ENCODE assay signal across 9 cellular contexts in the genomic region with DNA sequence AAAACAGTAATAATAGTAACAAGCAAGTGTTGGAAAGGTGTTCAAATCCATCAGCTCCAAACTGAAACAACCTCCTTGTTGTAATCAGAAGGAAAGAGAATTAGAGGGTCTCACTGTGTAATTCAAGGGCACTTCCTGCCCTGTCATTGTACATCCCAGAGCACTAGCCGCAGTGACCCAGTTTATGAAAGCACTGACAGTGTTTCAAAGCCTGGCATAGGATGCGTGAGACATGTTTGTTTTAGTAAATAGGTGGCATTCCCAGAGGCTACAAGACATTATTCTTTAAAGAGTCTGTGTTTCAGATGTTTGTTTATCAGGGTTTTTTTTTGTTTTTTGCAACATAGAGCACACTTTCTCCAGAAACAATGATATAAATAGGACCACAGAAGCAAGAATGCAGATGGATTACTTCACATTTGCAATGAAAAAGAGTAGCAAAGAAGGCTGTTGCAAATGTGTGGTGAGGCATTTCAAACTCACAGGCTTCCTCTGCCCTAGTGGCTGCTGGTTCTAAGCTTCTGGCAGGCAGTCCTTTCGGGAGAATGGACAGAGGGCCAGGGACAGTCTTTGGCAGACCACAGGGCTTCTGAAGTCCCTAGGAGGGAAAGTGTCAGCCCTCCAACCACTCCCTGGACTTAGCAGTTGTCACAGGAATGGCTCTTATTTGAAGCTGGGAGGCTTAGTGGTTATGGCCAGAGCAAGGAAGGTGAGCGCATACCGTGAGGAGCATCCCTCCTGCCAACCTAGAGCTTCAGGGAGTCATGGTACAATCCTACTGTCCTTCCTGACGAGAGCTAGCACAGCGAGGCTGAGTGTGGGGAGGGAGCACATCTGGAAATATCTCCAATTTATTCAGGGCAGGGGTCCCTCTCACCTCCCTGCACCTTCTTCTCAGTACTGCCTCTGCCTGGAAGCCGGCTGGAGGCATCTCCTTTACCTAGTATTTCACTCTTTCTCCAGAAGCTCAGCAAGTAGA. TPM values are rescaled to one million over a fixed set of nuclear protein-coding genes. Genes with fewer than 3 reads are reported as not detected.
DNase-seq lines count a peak whose midpoint lies in the region; ATAC-seq lines count a peak whose summit lies in the region.
"Had no signal": no experiment of that assay in that cellular context is flagged by ENCODE, and none has a peak within 500 bp of the region (broad histone marks: within the 10 kb centered on the region; RNA-seq: fewer than 3 reads in every experiment).

No MANE protein-coding gene starts in this region.

- ATAC-seq in GM18517 (IDR thresholded peaks at IDR 0.05; ENCODE audit: unreplicated experiment) (peak; percentile 26), HG02798 (IDR thresholded peaks at IDR 0.05; ENCODE audit: poor library complexity, unreplicated experiment) (peak; percentile 17)

- H3K36me3 Mint-ChIP-seq in activated naive CD8-positive, alpha-beta T cell = peaks cover 5% of the 10 kb centered on the region

- H3K79me1 ChIP-seq in neuronal stem cell (ENCODE audit: low read depth, low read length) = peaks cover under 1% of the 10 kb centered on the region

- H2BK15ac ChIP-seq in neuronal stem cell (ENCODE audit: low read length) = no peak overlapping the region

- H3K9me3 Mint-ChIP-seq in activated naive CD8-positive, alpha-beta T cell (ENCODE audit: low read depth) = no peaks in the 10 kb centered on the region

- peaks cover 17% of the 10 kb centered on the region for H3K4me1 Mint-ChIP-seq in activated naive CD8-positive, alpha-beta T cell (ENCODE audit: low read depth)

- H3K9me3 ChIP-seq in neuronal stem cell (replicated peaks in 1 of 2; ENCODE audit: control insufficient read depth in 2 of 2, insufficient read depth in 1 of 2, low read depth in 1 of 2, low read length in 2 of 2) = no peaks in the 10 kb centered on the region
- H3K9me3 ChIP-seq: ascending aorta had no signal

- no peak overlapping the region for H3K4me3 ChIP-seq in neuronal stem cell (ENCODE audit: low read length in 2 of 2)

- no peak overlapping the region for H2BK12ac ChIP-seq in neuronal stem cell (ENCODE audit: low read length)

- no peak overlapping the region for H3K9ac ChIP-seq in neuronal stem cell (ENCODE audit: low read depth, low read length, poor library complexity)

- H4K91ac ChIP-seq in neuronal stem cell (ENCODE audit: low read depth, low read length, poor library complexity) = no peak overlapping the region

- H3K4ac ChIP-seq in neuronal stem cell (ENCODE audit: low read length) = no peak overlapping the region

- peaks cover 6% of the 10 kb centered on the region for H3K27me3 Mint-ChIP-seq in activated naive CD8-positive, alpha-beta T cell

- H3K4me2 ChIP-seq in neuronal stem cell (ENCODE audit: insufficient read depth, low read length, poor library complexity, severe bottlenecking) = no peak overlapping the region

- no peak overlapping the region for H4K8ac ChIP-seq in neuronal stem cell (ENCODE audit: low read depth, low read length)

- H3K4me3 Mint-ChIP-seq in activated naive CD8-positive, alpha-beta T cell = peak overlapping the region; percentile 72

- no peak overlapping the region for H3K23ac ChIP-seq in neuronal stem cell (ENCODE audit: low read depth, low read length, poor library complexity)

- no peaks in the 10 kb centered on the region for H3K36me3 ChIP-seq in neuronal stem cell (replicated peaks in 1 of 2; ENCODE audit: control insufficient read depth in 2 of 2, insufficient read depth in 2 of 2, low read length in 2 of 2)
- H3K36me3 ChIP-seq: ascending aorta had no signal

- peaks cover 10 to 19% of the 10 kb centered on the region in 2 donors for H3K4me1 ChIP-seq in neuronal stem cell (ENCODE audit: control insufficient read depth in 2 of 2, insufficient read depth in 1 of 2, low read depth in 1 of 2, low read length in 2 of 2)
- H3K4me1 ChIP-seq: ascending aorta had no signal

- peak overlapping the region; percentile 77 for H3K27ac Mint-ChIP-seq in activated naive CD8-positive, alpha-beta T cell

- no peak overlapping the region for H3K14ac ChIP-seq in neuronal stem cell (ENCODE audit: low read length)

- no CpG with 5 or more reads among the region's 8 CpGs for WGBS in neuronal stem cell (ENCODE audit: extremely low coverage in 2 of 2, insufficient read length in 2 of 2, insufficient replicate concordance in 1 of 2), 2 donors

- H3K27me3 ChIP-seq in neuronal stem cell (ENCODE audit: control insufficient read depth in 3 of 3, insufficient read depth in 3 of 3, low read depth in 1 of 3, low read length in 3 of 3) = peaks cover 0 to 11% (median 0%) of the 10 kb centered on the region in 3 experiments
- H3K27me3 ChIP-seq: ascending aorta had no signal

- H3K18ac ChIP-seq in neuronal stem cell (ENCODE audit: low read length) = no peak overlapping the region

- H2BK5ac ChIP-seq in neuronal stem cell (ENCODE audit: low read length) = no peak overlapping the region

- H2BK120ac ChIP-seq in neuronal stem cell (ENCODE audit: low read depth, low read length) = no peak overlapping the region

- no peak overlapping the region for H3K27ac ChIP-seq in neuronal stem cell (replicated peaks; ENCODE audit: low read length)
- H3K27ac ChIP-seq: ascending aorta had no signal

- H2AFZ ChIP-seq in neuronal stem cell (ENCODE audit: low read length) = peak overlapping the region; percentile 71

- DNase-seq in neuronal stem cell (ENCODE audit: low spot score) = no peak
- no peak for DNase-seq in stimulated activated naive CD4-positive, alpha-beta T cell (lab: John Stamatoyannopoulos, UW)
- no peak for DNase-seq in RPMI8226
- DNase-seq in NCI-H524 treated with DMSO at 0.1 percent for 48 hours (lab: John Stamatoyannopoulos, UW) = no peak
- DNase-seq in activated CD4-positive, alpha-beta T cell treated with anti-CD3 and anti-CD28 coated beads, Interleukin-2, amount 50 U/mL, for 1 hour = no peak

- no peak overlapping the region for H2AK5ac ChIP-seq in neuronal stem cell (ENCODE audit: low read depth, low read length)

RNA-seq across cellular contexts. Expression of a gene that starts 31.4 kb away (rescaled TPM):
- 4.3 TPM for polyA plus RNA-seq in neuronal stem cell (2013, experiment 1 of 2)
- 4.8 TPM for polyA plus RNA-seq in neuronal stem cell (2013, experiment 2 of 2)
